ENCODE assay signal across 8 cellular contexts in genomic region chr3:122101646-122102045, GRCh38. TPM values are rescaled to one million over a fixed set of nuclear protein-coding genes. Genes with fewer than 3 reads are reported as not detected.
A peak's percentile ranks its signal among the peaks of the same experiment; 100 is the strongest.
DNase-seq lines count a peak whose midpoint lies in the region; ATAC-seq and TF ChIP-seq lines count a peak whose summit lies in the region.

No MANE protein-coding gene starts in this region.

- TF ChIP-seq POLR2A in lower leg skin (IDR thresholded peaks at IDR 0.05) = no peak

- no peak for ATAC-seq in heart right ventricle

- intact Hi-C loops in heart right ventricle (cut with DNase I) (loop anchor here in 3 of 10 donors (5.0 to 10.0 kb wide), 3 partner anchors 153 to 161 kb away; no protein-coding TSS in a partner anchor), lower leg skin (cut with DNase I; ENCODE audit: low total_unique reads) (no loop called here)

- H3K4me3 ChIP-seq in heart right ventricle (no peak overlapping the region), right atrium auricular region (no peak overlapping the region), HEK293 (ENCODE audit: low read depth, low read length) (no peak overlapping the region), osteoblast (ENCODE audit: insufficient read depth, low read length) (no peak overlapping the region), lower leg skin (ENCODE audit: low read depth, poor library complexity, severe bottlenecking) (no peak overlapping the region)

- TF ChIP-seq CTCF in heart right ventricle (IDR thresholded peaks at IDR 0.05) = peak in 7 of 9 donors; percentile 6 to 51 (median 44)
- TF ChIP-seq CTCF in right atrium auricular region (IDR thresholded peaks at IDR 0.05) = peak in 1 of 2 donors; percentile 50
- 0 out of 2 replicates have a peak, but pooled peaks have one; percentile 13 for TF ChIP-seq CTCF in HEK293 (tag by site-specific recombination; IDR thresholded peaks at IDR 0.05)
- peak; percentile 56 for TF ChIP-seq CTCF in osteoblast (IDR thresholded peaks at IDR 0.05; ENCODE audit: extremely low read depth, low read depth, low read length)
- TF ChIP-seq CTCF in lower leg skin (IDR thresholded peaks at IDR 0.05) = no peak

- no peaks in the 10 kb centered on the region for H3K9me3 ChIP-seq in heart right ventricle
- H3K9me3 ChIP-seq in right atrium auricular region = no peaks in the 10 kb centered on the region
- no peaks in the 10 kb centered on the region for H3K9me3 ChIP-seq in HEK293 (ENCODE audit: control insufficient read depth, insufficient read depth, low read depth, low read length)
- no peaks in the 10 kb centered on the region for H3K9me3 ChIP-seq in osteoblast (ENCODE audit: low read depth, low read length)

- H4K20me1 ChIP-seq in osteoblast (ENCODE audit: insufficient read depth, low read length) = no peaks in the 10 kb centered on the region

- CTCF ChIA-PET in HEK293 (lab: Yijun Ruan, JAX) = interaction anchor here (0.5 to 3.5 kb wide), 19 partner anchors 12 to 1421 kb away, joined by 3 to 20 read pairs (median 4); partner anchors contain the start of gene POLQ

- H3K4me2 ChIP-seq in osteoblast (ENCODE audit: insufficient read depth, low read length) = no peak overlapping the region

- no peaks in the 10 kb centered on the region for H3K79me2 ChIP-seq in osteoblast (ENCODE audit: insufficient read depth, low read length)

- H3K27me3 ChIP-seq in heart right ventricle (peaks cover 0 to 12% (median 0%) of the 10 kb centered on the region in 7 donors), right atrium auricular region (no peaks in the 10 kb centered on the region), osteoblast (ENCODE audit: insufficient read depth, low read length) (peaks cover 8% of the 10 kb centered on the region)

- no peak overlapping the region for H3K27ac ChIP-seq in heart right ventricle
- no peak overlapping the region for H3K27ac ChIP-seq in right atrium auricular region
- no peak overlapping the region for H3K27ac ChIP-seq in HEK293 (ENCODE audit: extremely low read depth, low read depth, low read length)
- no peak overlapping the region for H3K27ac ChIP-seq in epithelial cell of prostate
- H3K27ac ChIP-seq in osteoblast (ENCODE audit: low read depth, low read length) = no peak overlapping the region

- no peak for DNase-seq in heart right ventricle
- DNase-seq in right atrium auricular region (ENCODE audit: low spot score) = no peak
- DNase-seq in NCI-H1048 (lab: John Stamatoyannopoulos, UW) = peak; percentile 7
- peak; percentile 32 for DNase-seq in SK-N-DZ (ENCODE audit: low spot score)
- DNase-seq in epithelial cell of prostate (ENCODE audit: low read depth, low spot score) = peak; percentile 36
- no peak for DNase-seq in osteoblast (ENCODE audit: insufficient read length, low spot score, missing footprints)
- no peak for DNase-seq in lower leg skin (ENCODE audit: low spot score in 2 of 2)

- whole genome bisulfite sequencing in heart right ventricle, 2 donors = 49 to 53% methylated on average over 3 of the region's 3 CpGs
- 18 to 21% methylated on average over 3 of the region's 3 CpGs for WGBS in lower leg skin, 2 donors

- no peaks in the 10 kb centered on the region for H3K36me3 ChIP-seq in heart right ventricle
- H3K36me3 ChIP-seq in right atrium auricular region = no peaks in the 10 kb centered on the region
- no peaks in the 10 kb centered on the region for H3K36me3 ChIP-seq in HEK293 (ENCODE audit: control insufficient read depth in 2 of 2, insufficient read depth in 1 of 2, low read length in 2 of 2)
- no peaks in the 10 kb centered on the region for H3K36me3 ChIP-seq in osteoblast (ENCODE audit: insufficient read depth, low read length)

- no peak overlapping the region for H2AFZ ChIP-seq in osteoblast (ENCODE audit: low read length)

- POLR2A ChIA-PET in HEK293 (lab: Yijun Ruan, JAX) = interaction anchor here (0.5 to 1.0 kb wide), 5 partner anchors 157 to 555 kb away, joined by 3 to 6 read pairs (median 3); partner anchors contain the start of gene EAF2

- H3K4me1 ChIP-seq in heart right ventricle (peaks cover 0 to 3% (median 0%) of the 10 kb centered on the region in 9 donors), right atrium auricular region (no peaks in the 10 kb centered on the region), HEK293 (ENCODE audit: control insufficient read depth, insufficient read depth, low read length) (no peaks in the 10 kb centered on the region), osteoblast (ENCODE audit: insufficient read depth, low read length) (no peaks in the 10 kb centered on the region)

TF ChIP-seq in HEK293, 187 proteins besides CTCF, POLR2A, EP300 and RAD21:
- no peak for TF ChIP-seq ZNF248 (tag by site-specific recombination; IDR thresholded peaks at IDR 0.05)
- no peak for TF ChIP-seq ZBTB7A (tag by site-specific recombination; IDR thresholded peaks at IDR 0.05; ENCODE audit: low read depth)
- no peak for TF ChIP-seq ZNF174 (tag by site-specific recombination; IDR thresholded peaks at IDR 0.05)
- TF ChIP-seq SCRT2 (tag by site-specific recombination; IDR thresholded peaks at IDR 0.05) = peak; percentile 47
- TF ChIP-seq ZFP3 (tag by site-specific recombination; IDR thresholded peaks at IDR 0.05; ENCODE audit: low read depth) = no peak
- TF ChIP-seq ZNF654 (tag by site-specific recombination; IDR thresholded peaks at IDR 0.05; ENCODE audit: low read depth) = peak; percentile 75
- 0 out of 2 replicates have a peak, but pooled peaks have one; percentile 30 for TF ChIP-seq ZNF660 (tag by site-specific recombination; IDR thresholded peaks at IDR 0.05)
- no peak for TF ChIP-seq GFI1B (tag by site-specific recombination; IDR thresholded peaks at IDR 0.05)

RNA-seq across cellular contexts. Expression of gene CD86, which starts 46.5 kb away (rescaled TPM):
- total RNA-seq in heart right ventricle (10 to 100 TPM in 1 of 10 donors, 1 to 10 TPM in 7, under 1 TPM in 2; 0.64 to 14.7 (median 1.4) TPM), right atrium auricular region (1 to 10 TPM; 1.9 to 5.1 TPM), osteoblast (0.29 TPM in 1 of 2 replicates, not detected in the other), lower leg skin (1 to 10 TPM in 3 of 4 donors, under 1 TPM in 1; 0.91 to 3.6 (median 2.7) TPM)
- 1 to 10 TPM; 1.1 to 2.3 TPM for polyA plus RNA-seq in heart right ventricle
- polyA plus RNA-seq in SK-N-DZ (2014; cell fraction: cytosol; rRNA removed) = not detected in 2 replicates
- polyA plus RNA-seq in SK-N-DZ (2014; cell fraction: nucleus; rRNA removed) = not detected in 2 replicates

Comparison
In these comparisons a context has a peak if more than half of its experiments do, and no peak if none do; other contexts are left out.
1. DNase-seq: peak in NCI-H1048 (single experiment), SK-N-DZ (single experiment) and epithelial cell of prostate (single experiment); none in heart right ventricle (0 of 2), right atrium auricular region (single experiment), osteoblast (single experiment) and lower leg skin (0 of 2).
2. CTCF ChIP-seq: peak in heart right ventricle (7 of 9), HEK293 (single experiment) and osteoblast (single experiment); none in lower leg skin (0 of 3).